11 cellular contexts compared by ENCODE assay signal in genomic region chr17:82085931-82086764, GRCh38. TPM values are rescaled to one million over a fixed set of nuclear protein-coding genes. Genes with fewer than 3 reads are reported as not detected.
DNase-seq lines count a peak whose midpoint lies in the region; ATAC-seq, FAIRE-seq and TF ChIP-seq lines count a peak whose summit lies in the region.
"Had no signal": no experiment of that assay in that cellular context is flagged by ENCODE, and none has a peak within 500 bp of the region (broad histone marks: within the 10 kb centered on the region; RNA-seq: fewer than 3 reads in every experiment).

No MANE protein-coding gene starts in this region.

- TF ChIP-seq POLR2A in A549 (IDR thresholded peaks at IDR 0.05; ENCODE audit: low read length), result no peak
- peak in 1 of 2 experiments; percentile 45; a peak in 3 of 4 replicates for TF ChIP-seq POLR2A in HepG2 (IDR thresholded peaks at IDR 0.05; ENCODE audit: insufficient read depth in 1 of 2, low read depth in 2 of 2, low read length in 2 of 2)

- TF ChIP-seq EP300 in A549 (IDR thresholded peaks at IDR 0.05), result no peak
- TF ChIP-seq EP300 in HepG2 (IDR thresholded peaks at IDR 0.05; ENCODE audit: low read depth in 2 of 2, low read length in 2 of 2), result no peak
- TF ChIP-seq EP300 in HepG2 (CRISPR knock-in tag; IDR thresholded peaks at IDR 0.05; ENCODE audit: borderline replicate concordance), result no peak

- H3K9me3 ChIP-seq in A549 (no peaks in the 10 kb centered on the region), BLaER1 (no peaks in the 10 kb centered on the region), HepG2 (ENCODE audit: low read length) (no peaks in the 10 kb centered on the region), SJCRH30 (replicated peaks) (no peaks in the 10 kb centered on the region)

- H3K4me2 ChIP-seq in A549 (no peak overlapping the region), BLaER1 (no peak overlapping the region; the same call in 1 of the 2 replicates), HepG2 (ENCODE audit: low read depth, low read length) (no peak overlapping the region)

- in situ Hi-C loops in HepG2 (cut with HindIII; ENCODE audit: extremely low pct_ligation_motif_present, low pct_unique_long_range_greater_than_20kb), result no loop called here

- H3K4me3 ChIP-seq in A549 (no peak overlapping the region), BLaER1 (no peak overlapping the region), HepG2 (replicated peaks in 1 of 3; ENCODE audit: insufficient read depth in 1 of 3, low read depth in 2 of 3, low read length in 3 of 3) (no peak overlapping the region), SJCRH30 (no peak overlapping the region)

- 92% methylated on average over 12 of the region's 25 CpGs for WGBS in A549 (ENCODE audit: missing lambda C conversion rate)
- 93% methylated on average over 14 of the region's 25 CpGs for WGBS in HepG2 (ENCODE audit: low lambda C conversion rate)

- peaks cover 99% of the 10 kb centered on the region for H3K36me3 ChIP-seq in BLaER1
- peaks cover 87 to 99% of the 10 kb centered on the region in 2 experiments for H3K36me3 ChIP-seq in HepG2 (replicated peaks in 1 of 2; ENCODE audit: control insufficient read depth in 1 of 2, insufficient read depth in 2 of 2, low read length in 2 of 2)
- peaks cover 98% of the 10 kb centered on the region for H3K36me3 ChIP-seq in SJCRH30

- FAIRE-seq in A549 (lab: Jason Lieb, UNC), result no peak
- FAIRE-seq in HepG2 (lab: Jason Lieb, UNC), result no peak
- FAIRE-seq: H54 had no signal

- H3K9ac ChIP-seq in BLaER1 (0 out of 2 replicates have a peak overlapping the region, but pooled peaks have one; percentile 29), HepG2 (ENCODE audit: insufficient read depth, low read depth, low read length) (no peak overlapping the region)

- H2AFZ ChIP-seq in HepG2 (ENCODE audit: low read length), result no peak overlapping the region

- no peak for TF ChIP-seq CTCF in A549 (IDR thresholded peaks at IDR 0.05)
- no peak for TF ChIP-seq CTCF in RWPE1 (conservative IDR thresholded peaks at IDR 0.05; ENCODE audit: low read depth)
- no peak for TF ChIP-seq CTCF in HepG2 (CRISPR knock-in tag; IDR thresholded peaks at IDR 0.05)

- DNase-seq in A549 (ENCODE audit: low read depth in 1 of 2, low spot score in 1 of 2) (no peak), RWPE1 (ENCODE audit: low spot score) (no peak), HepG2 (ENCODE audit: low spot score) (no peak), head of caudate nucleus (no peak), SJCRH30 (no peak)
- DNase-seq: CD4-positive, CD25-positive, alpha-beta regulatory T cell; DMS 273 treated with DMSO at 0.1 percent for 48 hours had no signal

- H3K79me2 ChIP-seq in HepG2 (ENCODE audit: insufficient read depth, low read length), result peaks cover 15% of the 10 kb centered on the region

- H3K4me1 ChIP-seq in A549 (no peaks in the 10 kb centered on the region), BLaER1 (peaks cover 4% of the 10 kb centered on the region; the same call in 1 of the 2 replicates), HepG2 (ENCODE audit: insufficient read depth, low read length) (no peaks in the 10 kb centered on the region; the same call in 1 of the 2 replicates), SJCRH30 (no peaks in the 10 kb centered on the region)

- intact Hi-C loops in HepG2 (cut with micrococcal nuclease; ENCODE audit: unreplicated experiment), result no loop called here
- intact Hi-C loops in head of caudate nucleus (cut with DNase I), result no loop called here

- BruUV-seq in HepG2 (replicated peaks; lab: Mats Ljungman, UMichigan), result no TSS peak

- CTCF ChIA-PET in A549 (lab: Yijun Ruan, JAX), result interaction anchor here (0.6 to 2.8 kb wide), 5 partner anchors 9 to 55 kb away, joined by 3 to 11 read pairs (median 6); partner anchors contain the start of genes FASN and RAC3
- CTCF ChIA-PET in RWPE1 (lab: Yijun Ruan, JAX), result interaction anchor here (0.6 kb wide), 1 partner anchor 267 kb away, joined by 3 read pairs; no protein-coding TSS in a partner anchor
- CTCF ChIA-PET in HepG2 (lab: Yijun Ruan, JAX; ENCODE audit: low intra/inter-chr PET ratio, low total read pairs), result no interaction called here

- H3K27ac ChIP-seq in A549 (no peak overlapping the region), BLaER1 (peak overlapping the region; percentile 46; the same call in 1 of the 2 replicates), RWPE1 (peak overlapping the region; percentile 96), HepG2 (ENCODE audit: extremely low read length, insufficient read depth, low read length) (no peak overlapping the region), SJCRH30 (no peak overlapping the region)

- TF ChIP-seq RAD21 in A549 (conservative IDR thresholded peaks at IDR 0.05 in 1 of 2, IDR thresholded peaks at IDR 0.05 in 1 of 2) (no peak), HepG2 (CRISPR knock-in tag; IDR thresholded peaks at IDR 0.05) (no peak)

- H3K27me3 ChIP-seq in BLaER1, result no peaks in the 10 kb centered on the region
- no peaks in the 10 kb centered on the region for H3K27me3 ChIP-seq in HepG2 (ENCODE audit: control insufficient read depth in 1 of 2, insufficient read depth in 2 of 2, low read length in 2 of 2)
- no peaks in the 10 kb centered on the region for H3K27me3 ChIP-seq in SJCRH30

- H4K20me1 ChIP-seq in BLaER1 (peaks cover 97% of the 10 kb centered on the region), HepG2 (ENCODE audit: insufficient read depth, low read length) (peaks cover 77% of the 10 kb centered on the region)

- POLR2A ChIA-PET in A549 (lab: Yijun Ruan, JAX) (interaction anchor here (1.5 kb wide), 1 partner anchor 9 kb away, joined by 3 read pairs; no protein-coding TSS in a partner anchor), RWPE1 (lab: Yijun Ruan, JAX; ENCODE audit: low non-redundant PET) (no interaction called here), HepG2 (lab: Yijun Ruan, JAX) (interaction anchor here (0.6 to 2.5 kb wide), 5 partner anchors 9 to 20 kb away, joined by 3 to 7 read pairs (median 5); no protein-coding TSS in a partner anchor)

- ATAC-seq in A549 (peak in 1 of 2 experiments; percentile 2; a peak in 1 of 6 replicates), HepG2 (no peak), HG03565 (IDR thresholded peaks at IDR 0.05; ENCODE audit: unreplicated experiment) (no peak), GM18511 (IDR thresholded peaks at IDR 0.05; ENCODE audit: unreplicated experiment) (no peak)

RNA-seq across cellular contexts. Expression of gene FASN, which starts 11.9 kb away (rescaled TPM):
- polyA plus RNA-seq in A549 (2011; rRNA removed) (12.9 and 16.3 TPM in 2 replicates), A549 (2017; fragmentation: RNase III; extraction: RNeasy Plus Mini Kit Qiagen cat#74134 plus additional on column Dnase treatment) (114 to 169 TPM (median 144 TPM) in 3 replicates), HepG2 (2011; rRNA removed) (51.7 and 92.4 TPM in 2 replicates)
- polyA plus RNA-seq in A549 (2012; cell fraction: cytosol; rRNA removed), result 107 and 146 TPM in 2 replicates
- 443 and 799 TPM in 2 replicates for polyA plus RNA-seq in A549 (2012; cell fraction: nucleus; rRNA removed)
- 16.9 and 37.7 TPM in 2 replicates for polyA minus RNA-seq in A549 (2011; rRNA and poly(A)+ RNA removed)
- 101 and 192 TPM in 2 replicates for total RNA-seq in HepG2 (2016; rRNA removed; fragmentation: Illumina TruSeq; extraction: Trizol)
- 28.4 and 29.9 TPM in 2 replicates for total RNA-seq in HepG2 (2016; cell fraction: cytosol; rRNA removed; fragmentation: Illumina TruSeq; extraction: Trizol; ENCODE audit: low read depth)
- total RNA-seq in HepG2 (2016; cell fraction: insoluble cytoplasmic fraction; rRNA removed; fragmentation: Illumina TruSeq; extraction: Trizol), result 118 and 157 TPM in 2 replicates
- 63.2 and 68.3 TPM in 2 replicates for total RNA-seq in HepG2 (2016; cell fraction: membrane; rRNA removed; fragmentation: Illumina TruSeq; extraction: Trizol)
- 147 and 173 TPM in 2 replicates for total RNA-seq in HepG2 (2016; cell fraction: nucleus; rRNA removed; fragmentation: Illumina TruSeq; extraction: Trizol)
- polyA plus RNA-seq in HepG2 (2011; cell fraction: cytosol; rRNA removed), result 62.2 and 67.6 TPM in 2 replicates
- 516 and 545 TPM in 2 replicates for polyA plus RNA-seq in HepG2 (2011; cell fraction: nucleus; rRNA removed)
- 163 and 245 TPM in 2 replicates for polyA plus RNA-seq in HepG2 (2012)
- polyA plus RNA-seq in HepG2 (2016; cell fraction: cytosol; fragmentation: Illumina TruSeq; extraction: Trizol; ENCODE audit: low read depth), result 24.8 and 25.4 TPM in 2 replicates
- 209 and 303 TPM in 2 replicates for polyA plus RNA-seq in HepG2 (2016; cell fraction: insoluble cytoplasmic fraction; fragmentation: Illumina TruSeq; extraction: Trizol; ENCODE audit: low read depth)
- polyA plus RNA-seq in HepG2 (2016; cell fraction: membrane; fragmentation: Illumina TruSeq; extraction: Trizol; ENCODE audit: low read depth), result 52.3 and 61.0 TPM in 2 replicates
- 501 and 529 TPM in 2 replicates for polyA plus RNA-seq in HepG2 (2016; cell fraction: nucleus; fragmentation: Illumina TruSeq; extraction: Trizol; ENCODE audit: insufficient read depth, low read depth)
- polyA minus RNA-seq in HepG2 (2011; rRNA and poly(A)+ RNA removed; ENCODE audit: low replicate concordance), result 35.6 and 241 TPM in 2 replicates
- polyA minus RNA-seq in HepG2 (2011; cell fraction: cytosol; rRNA and poly(A)+ RNA removed), result 226 and 344 TPM in 2 replicates
- polyA minus RNA-seq in HepG2 (2011; cell fraction: nucleus; rRNA and poly(A)+ RNA removed), result 97.7 and 151 TPM in 2 replicates
- 141 and 151 TPM in 2 replicates for total RNA-seq in SJCRH30 (2014; rRNA removed; shearing (Covaris generic))

RNA-seq across cellular contexts. Expression of gene DUS1L, which starts 20.5 kb away (rescaled TPM):
- polyA plus RNA-seq in A549 (2011; rRNA removed) (48.1 and 59.5 TPM in 2 replicates), A549 (2017; fragmentation: RNase III; extraction: RNeasy Plus Mini Kit Qiagen cat#74134 plus additional on column Dnase treatment) (81.5 to 84.8 TPM (median 83.6 TPM) in 3 replicates), HepG2 (2011; rRNA removed) (81.0 and 108 TPM in 2 replicates)
- polyA plus RNA-seq in A549 (2012; cell fraction: cytosol; rRNA removed), result 169 and 171 TPM in 2 replicates
- polyA plus RNA-seq in A549 (2012; cell fraction: nucleus; rRNA removed), result 577 and 749 TPM in 2 replicates
- 25.8 and 30.8 TPM in 2 replicates for polyA minus RNA-seq in A549 (2011; rRNA and poly(A)+ RNA removed)
- 67.9 and 109 TPM in 2 replicates for total RNA-seq in HepG2 (2016; rRNA removed; fragmentation: Illumina TruSeq; extraction: Trizol)
- total RNA-seq in HepG2 (2016; cell fraction: cytosol; rRNA removed; fragmentation: Illumina TruSeq; extraction: Trizol; ENCODE audit: low read depth), result 206 and 220 TPM in 2 replicates
- total RNA-seq in HepG2 (2016; cell fraction: insoluble cytoplasmic fraction; rRNA removed; fragmentation: Illumina TruSeq; extraction: Trizol), result 58.4 and 113 TPM in 2 replicates
- 268 and 276 TPM in 2 replicates for total RNA-seq in HepG2 (2016; cell fraction: membrane; rRNA removed; fragmentation: Illumina TruSeq; extraction: Trizol)
- total RNA-seq in HepG2 (2016; cell fraction: nucleus; rRNA removed; fragmentation: Illumina TruSeq; extraction: Trizol), result 69.9 and 102 TPM in 2 replicates
- polyA plus RNA-seq in HepG2 (2011; cell fraction: cytosol; rRNA removed), result 64.5 and 97.7 TPM in 2 replicates
- polyA plus RNA-seq in HepG2 (2011; cell fraction: nucleus; rRNA removed), result 583 and 668 TPM in 2 replicates
- 82.7 and 123 TPM in 2 replicates for polyA plus RNA-seq in HepG2 (2012)
- 353 and 384 TPM in 2 replicates for polyA plus RNA-seq in HepG2 (2016; cell fraction: cytosol; fragmentation: Illumina TruSeq; extraction: Trizol; ENCODE audit: low read depth)
- polyA plus RNA-seq in HepG2 (2016; cell fraction: insoluble cytoplasmic fraction; fragmentation: Illumina TruSeq; extraction: Trizol; ENCODE audit: low read depth), result 138 and 172 TPM in 2 replicates
- 444 and 521 TPM in 2 replicates for polyA plus RNA-seq in HepG2 (2016; cell fraction: membrane; fragmentation: Illumina TruSeq; extraction: Trizol; ENCODE audit: low read depth)
- 330 and 339 TPM in 2 replicates for polyA plus RNA-seq in HepG2 (2016; cell fraction: nucleus; fragmentation: Illumina TruSeq; extraction: Trizol; ENCODE audit: insufficient read depth, low read depth)
- polyA minus RNA-seq in HepG2 (2011; rRNA and poly(A)+ RNA removed; ENCODE audit: low replicate concordance), result 47.0 and 79.2 TPM in 2 replicates
- 31.7 and 34.4 TPM in 2 replicates for polyA minus RNA-seq in HepG2 (2011; cell fraction: cytosol; rRNA and poly(A)+ RNA removed)
- polyA minus RNA-seq in HepG2 (2011; cell fraction: nucleus; rRNA and poly(A)+ RNA removed), result 85.7 and 87.9 TPM in 2 replicates
- total RNA-seq in SJCRH30 (2014; rRNA removed; shearing (Covaris generic)), result 112 and 126 TPM in 2 replicates

RNA-seq across cellular contexts. Expression of gene GPS1, which starts 34.5 kb away (rescaled TPM):
- polyA plus RNA-seq in A549 (2011; rRNA removed) (89.4 and 93.8 TPM in 2 replicates), A549 (2017; fragmentation: RNase III; extraction: RNeasy Plus Mini Kit Qiagen cat#74134 plus additional on column Dnase treatment) (122 to 130 TPM (median 126 TPM) in 3 replicates), HepG2 (2011; rRNA removed) (128 and 161 TPM in 2 replicates)
- 230 and 300 TPM in 2 replicates for polyA plus RNA-seq in A549 (2012; cell fraction: cytosol; rRNA removed)
- 472 and 641 TPM in 2 replicates for polyA plus RNA-seq in A549 (2012; cell fraction: nucleus; rRNA removed)
- polyA minus RNA-seq in A549 (2011; rRNA and poly(A)+ RNA removed), result 125 and 162 TPM in 2 replicates
- total RNA-seq in HepG2 (2016; rRNA removed; fragmentation: Illumina TruSeq; extraction: Trizol), result 106 and 124 TPM in 2 replicates
- 87.3 and 88.2 TPM in 2 replicates for total RNA-seq in HepG2 (2016; cell fraction: cytosol; rRNA removed; fragmentation: Illumina TruSeq; extraction: Trizol; ENCODE audit: low read depth)
- total RNA-seq in HepG2 (2016; cell fraction: insoluble cytoplasmic fraction; rRNA removed; fragmentation: Illumina TruSeq; extraction: Trizol), result 99.7 and 134 TPM in 2 replicates
- total RNA-seq in HepG2 (2016; cell fraction: membrane; rRNA removed; fragmentation: Illumina TruSeq; extraction: Trizol), result 96.5 and 111 TPM in 2 replicates
- 89.5 and 106 TPM in 2 replicates for total RNA-seq in HepG2 (2016; cell fraction: nucleus; rRNA removed; fragmentation: Illumina TruSeq; extraction: Trizol)
- polyA plus RNA-seq in HepG2 (2011; cell fraction: cytosol; rRNA removed), result 107 and 157 TPM in 2 replicates
- 389 and 467 TPM in 2 replicates for polyA plus RNA-seq in HepG2 (2011; cell fraction: nucleus; rRNA removed)
- polyA plus RNA-seq in HepG2 (2012), result 102 and 120 TPM in 2 replicates
- 96.5 and 102 TPM in 2 replicates for polyA plus RNA-seq in HepG2 (2016; cell fraction: cytosol; fragmentation: Illumina TruSeq; extraction: Trizol; ENCODE audit: low read depth)
- 120 and 146 TPM in 2 replicates for polyA plus RNA-seq in HepG2 (2016; cell fraction: insoluble cytoplasmic fraction; fragmentation: Illumina TruSeq; extraction: Trizol; ENCODE audit: low read depth)
- polyA plus RNA-seq in HepG2 (2016; cell fraction: membrane; fragmentation: Illumina TruSeq; extraction: Trizol; ENCODE audit: low read depth), result 103 and 104 TPM in 2 replicates
- polyA plus RNA-seq in HepG2 (2016; cell fraction: nucleus; fragmentation: Illumina TruSeq; extraction: Trizol; ENCODE audit: insufficient read depth, low read depth), result 225 and 229 TPM in 2 replicates
- polyA minus RNA-seq in HepG2 (2011; rRNA and poly(A)+ RNA removed; ENCODE audit: low replicate concordance), result 182 and 265 TPM in 2 replicates
- polyA minus RNA-seq in HepG2 (2011; cell fraction: cytosol; rRNA and poly(A)+ RNA removed), result 76.6 and 80.3 TPM in 2 replicates
- 60.2 and 61.0 TPM in 2 replicates for polyA minus RNA-seq in HepG2 (2011; cell fraction: nucleus; rRNA and poly(A)+ RNA removed)
- 168 and 176 TPM in 2 replicates for total RNA-seq in SJCRH30 (2014; rRNA removed; shearing (Covaris generic))

RNA-seq across cellular contexts. Expression of gene RFNG, which starts 34.5 kb away (rescaled TPM):
- polyA plus RNA-seq in A549 (2011; rRNA removed), result 8.4 and 8.9 TPM in 2 replicates
- 18.8 and 28.0 TPM in 2 replicates for polyA plus RNA-seq in A549 (2012; cell fraction: cytosol; rRNA removed)
- 72.7 and 93.7 TPM in 2 replicates for polyA plus RNA-seq in A549 (2012; cell fraction: nucleus; rRNA removed)
- 21.3 to 31.5 TPM (median 25.7 TPM) in 3 replicates for polyA plus RNA-seq in A549 (2017; fragmentation: RNase III; extraction: RNeasy Plus Mini Kit Qiagen cat#74134 plus additional on column Dnase treatment)
- polyA minus RNA-seq in A549 (2011; rRNA and poly(A)+ RNA removed), result 16.0 and 17.5 TPM in 2 replicates
- 27.8 and 64.0 TPM in 2 replicates for total RNA-seq in HepG2 (2016; rRNA removed; fragmentation: Illumina TruSeq; extraction: Trizol)
- 72.5 and 73.8 TPM in 2 replicates for total RNA-seq in HepG2 (2016; cell fraction: cytosol; rRNA removed; fragmentation: Illumina TruSeq; extraction: Trizol; ENCODE audit: low read depth)
- total RNA-seq in HepG2 (2016; cell fraction: insoluble cytoplasmic fraction; rRNA removed; fragmentation: Illumina TruSeq; extraction: Trizol), result 23.6 and 61.0 TPM in 2 replicates
- total RNA-seq in HepG2 (2016; cell fraction: membrane; rRNA removed; fragmentation: Illumina TruSeq; extraction: Trizol), result 95.0 and 98.0 TPM in 2 replicates
- 53.3 and 60.7 TPM in 2 replicates for total RNA-seq in HepG2 (2016; cell fraction: nucleus; rRNA removed; fragmentation: Illumina TruSeq; extraction: Trizol)
- 61.4 and 90.6 TPM in 2 replicates for polyA plus RNA-seq in HepG2 (2011; rRNA removed)
- polyA plus RNA-seq in HepG2 (2011; cell fraction: cytosol; rRNA removed), result 36.1 and 62.0 TPM in 2 replicates
- polyA plus RNA-seq in HepG2 (2011; cell fraction: nucleus; rRNA removed), result 548 and 733 TPM in 2 replicates
- 60.9 and 71.7 TPM in 2 replicates for polyA plus RNA-seq in HepG2 (2012)
- 106 and 121 TPM in 2 replicates for polyA plus RNA-seq in HepG2 (2016; cell fraction: cytosol; fragmentation: Illumina TruSeq; extraction: Trizol; ENCODE audit: low read depth)
- polyA plus RNA-seq in HepG2 (2016; cell fraction: insoluble cytoplasmic fraction; fragmentation: Illumina TruSeq; extraction: Trizol; ENCODE audit: low read depth), result 35.7 and 47.7 TPM in 2 replicates
- polyA plus RNA-seq in HepG2 (2016; cell fraction: membrane; fragmentation: Illumina TruSeq; extraction: Trizol; ENCODE audit: low read depth), result 128 and 132 TPM in 2 replicates
- 227 and 229 TPM in 2 replicates for polyA plus RNA-seq in HepG2 (2016; cell fraction: nucleus; fragmentation: Illumina TruSeq; extraction: Trizol; ENCODE audit: insufficient read depth, low read depth)
- 12.3 and 58.2 TPM in 2 replicates for polyA minus RNA-seq in HepG2 (2011; rRNA and poly(A)+ RNA removed; ENCODE audit: low replicate concordance)
- polyA minus RNA-seq in HepG2 (2011; cell fraction: cytosol; rRNA and poly(A)+ RNA removed), result 21.9 and 29.0 TPM in 2 replicates
- 29.7 and 35.9 TPM in 2 replicates for polyA minus RNA-seq in HepG2 (2011; cell fraction: nucleus; rRNA and poly(A)+ RNA removed)
- 21.8 and 26.5 TPM in 2 replicates for total RNA-seq in SJCRH30 (2014; rRNA removed; shearing (Covaris generic))

RNA-seq across cellular contexts. Expression of gene DCXR, which starts 48.7 kb away (rescaled TPM):
- polyA plus RNA-seq in A549 (2011; rRNA removed) (39.3 and 48.3 TPM in 2 replicates), A549 (2017; fragmentation: RNase III; extraction: RNeasy Plus Mini Kit Qiagen cat#74134 plus additional on column Dnase treatment) (62.0 to 70.7 TPM (median 69.6 TPM) in 3 replicates), HepG2 (2011; rRNA removed) (287 and 290 TPM in 2 replicates)
- 188 and 204 TPM in 2 replicates for polyA plus RNA-seq in A549 (2012; cell fraction: cytosol; rRNA removed)
- 208 and 243 TPM in 2 replicates for polyA plus RNA-seq in A549 (2012; cell fraction: nucleus; rRNA removed)
- 46.9 and 54.2 TPM in 2 replicates for polyA minus RNA-seq in A549 (2011; rRNA and poly(A)+ RNA removed)
- total RNA-seq in HepG2 (2016; rRNA removed; fragmentation: Illumina TruSeq; extraction: Trizol), result 286 and 311 TPM in 2 replicates
- total RNA-seq in HepG2 (2016; cell fraction: cytosol; rRNA removed; fragmentation: Illumina TruSeq; extraction: Trizol; ENCODE audit: low read depth), result 275 and 353 TPM in 2 replicates
- 302 and 321 TPM in 2 replicates for total RNA-seq in HepG2 (2016; cell fraction: insoluble cytoplasmic fraction; rRNA removed; fragmentation: Illumina TruSeq; extraction: Trizol)
- total RNA-seq in HepG2 (2016; cell fraction: membrane; rRNA removed; fragmentation: Illumina TruSeq; extraction: Trizol), result 228 and 297 TPM in 2 replicates
- 132 and 152 TPM in 2 replicates for total RNA-seq in HepG2 (2016; cell fraction: nucleus; rRNA removed; fragmentation: Illumina TruSeq; extraction: Trizol)
- polyA plus RNA-seq in HepG2 (2011; cell fraction: cytosol; rRNA removed), result 253 and 424 TPM in 2 replicates
- 645 and 737 TPM in 2 replicates for polyA plus RNA-seq in HepG2 (2011; cell fraction: nucleus; rRNA removed)
- polyA plus RNA-seq in HepG2 (2012), result 190 and 266 TPM in 2 replicates
- 398 and 426 TPM in 2 replicates for polyA plus RNA-seq in HepG2 (2016; cell fraction: cytosol; fragmentation: Illumina TruSeq; extraction: Trizol; ENCODE audit: low read depth)
- polyA plus RNA-seq in HepG2 (2016; cell fraction: insoluble cytoplasmic fraction; fragmentation: Illumina TruSeq; extraction: Trizol; ENCODE audit: low read depth), result 296 and 330 TPM in 2 replicates
- polyA plus RNA-seq in HepG2 (2016; cell fraction: membrane; fragmentation: Illumina TruSeq; extraction: Trizol; ENCODE audit: low read depth), result 308 and 335 TPM in 2 replicates
- polyA plus RNA-seq in HepG2 (2016; cell fraction: nucleus; fragmentation: Illumina TruSeq; extraction: Trizol; ENCODE audit: insufficient read depth, low read depth), result 280 and 299 TPM in 2 replicates
- polyA minus RNA-seq in HepG2 (2011; rRNA and poly(A)+ RNA removed; ENCODE audit: low replicate concordance), result 73.9 and 172 TPM in 2 replicates
- 52.1 and 74.6 TPM in 2 replicates for polyA minus RNA-seq in HepG2 (2011; cell fraction: cytosol; rRNA and poly(A)+ RNA removed)
- 61.5 and 67.5 TPM in 2 replicates for polyA minus RNA-seq in HepG2 (2011; cell fraction: nucleus; rRNA and poly(A)+ RNA removed)
- 110 and 112 TPM in 2 replicates for total RNA-seq in SJCRH30 (2014; rRNA removed; shearing (Covaris generic))

Comparison
In these comparisons a context has a peak if more than half of its experiments do, and no peak if none do; other contexts are left out.
1. H3K27ac ChIP-seq: peak in BLaER1 (single experiment) and RWPE1 (single experiment); none in A549 (0 of 2), HepG2 (single experiment) and SJCRH30 (single experiment).
2. Of the 38 proteins assayed by ChIP-seq in both HepG2 and A549: peak only in HepG2: MYC; only in A549: POLR2AphosphoS2; in both: none; in neither: 35; mixed calls (peak in some experiments, not most) for 1.